1 cellular context compared by ENCODE assay signal in genomic region chr6:106204961-106205360, GRCh38.
TF ChIP-seq lines count a peak whose summit lies in the region.

No MANE protein-coding gene starts in this region.

TF ChIP-seq in IMR-90, 13 proteins besides CTCF, POLR2A, EP300 and RAD21 (continued from another document):
- TF ChIP-seq ELK1 (IDR thresholded peaks at IDR 0.05; ENCODE audit: borderline replicate concordance, low read depth, low read length) (no peak), CEBPB (IDR thresholded peaks at IDR 0.05; ENCODE audit: low read depth, low read length) (no peak), USF2 (IDR thresholded peaks at IDR 0.05; ENCODE audit: low read depth, low read length) (no peak)
